21 cellular contexts compared by ENCODE assay signal in genomic region chr4:167000141-167000852, GRCh38.
DNase-seq lines count a peak whose midpoint lies in the region; ATAC-seq and TF ChIP-seq lines count a peak whose summit lies in the region.
"Had no signal": no experiment of that assay in that cellular context is flagged by ENCODE, and none has a peak within 500 bp of the region (broad histone marks: within the 10 kb centered on the region; RNA-seq: fewer than 3 reads in every experiment).

No MANE protein-coding gene starts in this region.

- H3K27me3 ChIP-seq in HCT116 (ENCODE audit: insufficient read depth, low read length) (no peaks in the 10 kb centered on the region), PC-9 (ENCODE audit: insufficient read depth, low read depth) (no peaks in the 10 kb centered on the region)

- H3K27ac ChIP-seq in HCT116 (ENCODE audit: low read depth, low read length) (no peak overlapping the region), PC-9 (no peak overlapping the region)
- H3K27ac ChIP-seq: skin epidermis had no signal

- no peak overlapping the region for H3K9ac ChIP-seq in HCT116 (ENCODE audit: low read length)

- H2AFZ ChIP-seq in HCT116 (ENCODE audit: low read depth, low read length, poor library complexity, severe bottlenecking) (peak overlapping the region; percentile 37), PC-9 (no peak overlapping the region)

- H3K4me1 ChIP-seq in HCT116 (ENCODE audit: control insufficient read depth in 1 of 2, insufficient read depth in 2 of 2, low read length in 2 of 2) (peaks cover 3 to 8% of the 10 kb centered on the region in 2 experiments; a peak in 3 of 4 replicates), PC-9 (replicated peaks; ENCODE audit: insufficient read depth) (peaks cover 6% of the 10 kb centered on the region; the same call in 1 of the 2 replicates)

- intact Hi-C loops in HCT116 (cut with micrococcal nuclease), result loop anchor here (10.0 kb wide), 1 partner anchor 395 kb away; no protein-coding TSS in a partner anchor
- intact Hi-C loops in PC-9 (cut with micrococcal nuclease; ENCODE audit: unreplicated experiment), result no loop called here

- no peak overlapping the region for H3K4me3 ChIP-seq in HCT116 (replicated peaks in 1 of 2; ENCODE audit: low read depth in 1 of 2, low read length in 2 of 2)
- no peak overlapping the region for H3K4me3 ChIP-seq in PC-9
- H3K4me3 ChIP-seq: skin epidermis had no signal

- H3K79me2 ChIP-seq in HCT116 (ENCODE audit: insufficient read depth, low read length) (no peaks in the 10 kb centered on the region), PC-9 (ENCODE audit: low read depth) (no peaks in the 10 kb centered on the region)

- H4K20me1 ChIP-seq in HCT116 (ENCODE audit: insufficient read depth) (no peaks in the 10 kb centered on the region), PC-9 (ENCODE audit: insufficient read depth) (no peaks in the 10 kb centered on the region)

- H3K9me3 ChIP-seq in HCT116 (ENCODE audit: control insufficient read depth in 1 of 2, insufficient read depth in 1 of 2, low read depth in 1 of 2, low read length in 2 of 2), result no peaks in the 10 kb centered on the region
- no peaks in the 10 kb centered on the region; the same call in 1 of the 2 replicates for H3K9me3 ChIP-seq in PC-9 (ENCODE audit: insufficient read depth, low read depth)

- peak; percentile 35 for DNase-seq in A172 (ENCODE audit: low spot score)
- DNase-seq in HCT116 (ENCODE audit: low read depth, low spot score), result peak; percentile 21
- DNase-seq in PC-9, result peak in 1 of 2 experiments; percentile 61
- DNase-seq in SHP77 treated with DMSO at 0.1 percent for 48 hours (lab: John Stamatoyannopoulos, UW), result no peak
- DNase-seq: ACHN; activated CD4-positive, alpha-beta memory T cell treated with anti-CD3 and anti-CD28 coated beads for 36 hours; activated CD8-positive, alpha-beta memory T cell treated with anti-CD3 and anti-CD28 coated beads, Interleukin-2, amount 50 U/mL, for 48 hours; erythroblast; foreskin melanocyte; Karpas-422; NCI-H1105; NCI-H1930; NCI-H774; SHP77 had no signal

- no peak for TF ChIP-seq CTCF in HCT116 (IDR thresholded peaks at IDR 0.05 in 2 of 3, conservative IDR thresholded peaks at IDR 0.05 in 1 of 3; ENCODE audit: borderline replicate concordance in 1 of 3, insufficient read depth in 1 of 3, low read depth in 2 of 3, low read length in 2 of 3)
- TF ChIP-seq CTCF in PC-9 (conservative IDR thresholded peaks at IDR 0.05), result no peak

- H3K36me3 ChIP-seq in HCT116 (ENCODE audit: control insufficient read depth in 1 of 2, insufficient read depth in 2 of 2, low read length in 2 of 2) (no peaks in the 10 kb centered on the region), PC-9 (ENCODE audit: low read depth) (no peaks in the 10 kb centered on the region)

- H3K9me2 ChIP-seq in HCT116 (ENCODE audit: insufficient read depth) (no peaks in the 10 kb centered on the region), PC-9 (ENCODE audit: insufficient read depth) (no peaks in the 10 kb centered on the region)

- CTCF ChIA-PET in HCT116 (lab: Charles Lee), result no interaction called here
- CTCF ChIA-PET in PC-9 (lab: Charles Lee), result no interaction called here

- BruUV-seq in HCT116 (replicated peaks; lab: Mats Ljungman, UMichigan) (no TSS peak), PC-9 (replicated peaks; lab: Mats Ljungman, UMichigan) (no TSS peak)

- H3F3A ChIP-seq in PC-9 (ENCODE audit: insufficient read depth, low read depth), result peaks cover 10% of the 10 kb centered on the region; the same call in 1 of the 2 replicates

- TF ChIP-seq RAD21 in HCT116 (IDR thresholded peaks at IDR 0.05; ENCODE audit: low read depth), result no peak

- H3K4me2 ChIP-seq in HCT116 (ENCODE audit: low read length) (peak overlapping the region; percentile 35), PC-9 (peak overlapping the region; percentile 18)

- peak; percentile 66 for ATAC-seq in HCT116
- ATAC-seq in esophagus mucosa, result peak; percentile 99
- ATAC-seq in HG03457 (IDR thresholded peaks at IDR 0.05; ENCODE audit: unreplicated experiment), result no peak
- ATAC-seq in HG02938 (IDR thresholded peaks at IDR 0.05; ENCODE audit: unreplicated experiment), result no peak
- no peak for ATAC-seq in HG03196 (IDR thresholded peaks at IDR 0.05; ENCODE audit: unreplicated experiment)
- ATAC-seq: activated T-helper 17 cell treated with anti-CD3 and anti-CD28 coated beads, Interleukin-2, amount 50 U/mL, for 72 hours; left lobe of liver had no signal

- RAD21 ChIA-PET in HCT116 (lab: Charles Lee; ENCODE audit: low non-redundant PET in 1 of 2, low total read pairs in 2 of 2, uncharacterized antibody in 2 of 2, unreplicated experiment in 2 of 2), result no interaction called here

- POLR2A ChIA-PET in HCT116 (lab: Charles Lee) (interaction anchor here (0.6 kb wide), 1 partner anchor 1137 kb away, joined by 3 read pairs; no protein-coding TSS in a partner anchor), PC-9 (lab: Charles Lee; ENCODE audit: unreplicated experiment) (no interaction called here)

- TF ChIP-seq POLR2A in HCT116 (IDR thresholded peaks at IDR 0.05; ENCODE audit: borderline replicate concordance, extremely low read depth, insufficient read depth, insufficient read length), result no peak

TF ChIP-seq in HCT116, 20 proteins besides CTCF, POLR2A, EP300 and RAD21 (continues in another document):
- TF ChIP-seq CBX3 (IDR thresholded peaks at IDR 0.05; ENCODE audit: low read depth) (0 out of 2 replicates have a peak, but pooled peaks have one; percentile 32), FOSL1 (IDR thresholded peaks at IDR 0.05; ENCODE audit: low read depth) (peak; percentile 50; the same call in 1 of the 2 replicates), SIN3A (IDR thresholded peaks at IDR 0.05; ENCODE audit: low read depth) (no peak), ATF3 (IDR thresholded peaks at IDR 0.05) (no peak), EZH2 (IDR thresholded peaks at IDR 0.05) (no peak), EZH2phosphoT487 (IDR thresholded peaks at IDR 0.05; ENCODE audit: borderline replicate concordance) (no peak), JUND (IDR thresholded peaks at IDR 0.05) (peak; percentile 55), POLR2AphosphoS5 (IDR thresholded peaks at IDR 0.05; ENCODE audit: low read depth, low read length) (no peak), ZBTB33 (IDR thresholded peaks at IDR 0.05; ENCODE audit: extremely low read depth, insufficient replicate concordance, low read length) (no peak), SRF (IDR thresholded peaks at IDR 0.05; ENCODE audit: low read depth) (no peak), SP1 (IDR thresholded peaks at IDR 0.05; ENCODE audit: low read depth) (peak; percentile 32), EGR1 (IDR thresholded peaks at IDR 0.05; ENCODE audit: low read depth) (no peak), YY1 (IDR thresholded peaks at IDR 0.05; ENCODE audit: extremely low read depth, insufficient replicate concordance, low read depth, low read length) (no peak), ZNF274 (IDR thresholded peaks at IDR 0.05; ENCODE audit: low read depth, low read length) (no peak), ZFX (IDR thresholded peaks at IDR 0.05) (no peak), TCF7L2 (IDR thresholded peaks at IDR 0.05; ENCODE audit: borderline replicate concordance, extremely low read depth, insufficient read depth, insufficient read length) (no peak), REST (IDR thresholded peaks at IDR 0.05; ENCODE audit: low read depth) (no peak), MAX (IDR thresholded peaks at IDR 0.05) (no peak)

Comparison
In these comparisons a context has a peak if more than half of its experiments do, and no peak if none do; other contexts are left out.
1. ATAC-seq: peak in HCT116 (single experiment) and esophagus mucosa (single experiment); none in HG03457 (single experiment), HG02938 (single experiment) and HG03196 (single experiment).